Comparison of ENCODE assay signal across 9 cellular contexts in genomic region chr16:85650864-85651811, GRCh38. TPM values are rescaled to one million over a fixed set of nuclear protein-coding genes. Genes with fewer than 3 reads are reported as not detected.
DNase-seq lines count a peak whose midpoint lies in the region; ATAC-seq and TF ChIP-seq lines count a peak whose summit lies in the region.
"Had no signal": no experiment of that assay in that cellular context is flagged by ENCODE, and none has a peak within 500 bp of the region (broad histone marks: within the 10 kb centered on the region; RNA-seq: fewer than 3 reads in every experiment).

No MANE protein-coding gene starts in this region.

- H3K27ac Mint-ChIP-seq in naive thymus-derived CD4-positive, alpha-beta T cell = no peak overlapping the region

- CTCF ChIA-PET in naive thymus-derived CD4-positive, alpha-beta T cell (lab: Charles Lee) = no interaction called here

- peaks cover 0 to 5% (median 0%) of the 10 kb centered on the region in 5 donors for H3K36me3 Mint-ChIP-seq in naive thymus-derived CD4-positive, alpha-beta T cell

- WGBS in stomach, 5 donors = 33 to 55% (median 46%) methylated on average over 23 to 41 of the region's 43 CpGs

- DNase-seq in DMS79 treated with DMSO at 0.1 percent for 48 hours (lab: John Stamatoyannopoulos, UW) (peak; percentile 22), DMS79 (lab: John Stamatoyannopoulos, UW) (no peak), SW480 (ENCODE audit: low spot score) (peak; percentile 46), hippocampal formation (lab: John Stamatoyannopoulos, UW) (peak; percentile 41 to 77), stomach (peak; percentile 66), MG63 (no peak)
- no peak for DNase-seq in naive thymus-derived CD4-positive, alpha-beta T cell
- DNase-seq: T-helper 1 cell had no signal

- no peak for TF ChIP-seq CTCF in stomach (IDR thresholded peaks at IDR 0.05)

- H3K4me3 ChIP-seq in stomach (no peak overlapping the region), MG63 (no peak overlapping the region)
- no peak overlapping the region for H3K4me3 ChIP-seq in naive thymus-derived CD4-positive, alpha-beta T cell (ENCODE audit: low read length)

- H3K36me3 ChIP-seq in stomach (peaks cover 35 to 59% (median 58%) of the 10 kb centered on the region in 4 donors), MG63 (peaks cover 10% of the 10 kb centered on the region)
- peaks cover 0 to 17% (median 0%) of the 10 kb centered on the region in 3 experiments for H3K36me3 ChIP-seq in naive thymus-derived CD4-positive, alpha-beta T cell (ENCODE audit: control insufficient read depth in 2 of 3, insufficient read depth in 3 of 3, low read length in 3 of 3)

- no peak for TF ChIP-seq EP300 in stomach (IDR thresholded peaks at IDR 0.05)

- TF ChIP-seq POLR2A in stomach (IDR thresholded peaks at IDR 0.05) = no peak

- H3K27me3 Mint-ChIP-seq in naive thymus-derived CD4-positive, alpha-beta T cell = no peaks in the 10 kb centered on the region

- peaks cover 0 to 7% (median 0%) of the 10 kb centered on the region in 7 donors for H3K4me1 Mint-ChIP-seq in naive thymus-derived CD4-positive, alpha-beta T cell

- no peaks in the 10 kb centered on the region for H3K9me3 Mint-ChIP-seq in naive thymus-derived CD4-positive, alpha-beta T cell

- peak overlapping the region; percentile 16 to 86 (median 79) for H3K27ac ChIP-seq in stomach
- no peak overlapping the region for H3K27ac ChIP-seq in naive thymus-derived CD4-positive, alpha-beta T cell (ENCODE audit: low read depth, low read length)

- H3K27me3 ChIP-seq in stomach (no peaks in the 10 kb centered on the region), MG63 (no peaks in the 10 kb centered on the region)
- H3K27me3 ChIP-seq in naive thymus-derived CD4-positive, alpha-beta T cell (ENCODE audit: control insufficient read depth in 2 of 2, insufficient read depth in 2 of 2, low read length in 2 of 2) = no peaks in the 10 kb centered on the region

- H3K9me3 ChIP-seq in stomach = no peaks in the 10 kb centered on the region
- no peaks in the 10 kb centered on the region for H3K9me3 ChIP-seq in naive thymus-derived CD4-positive, alpha-beta T cell (ENCODE audit: control insufficient read depth in 2 of 3, low read length in 3 of 3)
- H3K9me3 ChIP-seq in MG63 = no peaks in the 10 kb centered on the region

- H3K4me1 ChIP-seq in stomach = peaks cover 28 to 66% (median 49%) of the 10 kb centered on the region in 4 donors
- H3K4me1 ChIP-seq in naive thymus-derived CD4-positive, alpha-beta T cell (ENCODE audit: control insufficient read depth in 2 of 2, insufficient read depth in 2 of 2, low read length in 2 of 2) = no peaks in the 10 kb centered on the region

- no peak for ATAC-seq in naive thymus-derived CD4-positive, alpha-beta T cell
- no peak for ATAC-seq in GM18907 (IDR thresholded peaks at IDR 0.05; ENCODE audit: unreplicated experiment)

- H3K4me3 Mint-ChIP-seq in naive thymus-derived CD4-positive, alpha-beta T cell = peak overlapping the region in 1 of 10 donors; percentile 41

- intact Hi-C loops in stomach (cut with DNase I; ENCODE audit: low total_unique reads) = no loop called here
- intact Hi-C loops in naive thymus-derived CD4-positive, alpha-beta T cell (cut with micrococcal nuclease) = no loop called here

- POLR2A ChIA-PET in naive thymus-derived CD4-positive, alpha-beta T cell (lab: Charles Lee) = no interaction called here

RNA-seq across cellular contexts. Expression of gene GINS2, which starts 37.6 kb away (rescaled TPM):
- total RNA-seq in stomach = 1 to 10 TPM in 3 of 5 donors, under 1 TPM in 1, not detected in 1; 0.87 to 2.0 (median 1.9) TPM
- polyA plus RNA-seq in stomach = 1 to 10 TPM; 1.5 to 3.6 (median 2.9) TPM
- 10 to 100 TPM in 1 of 5 experiments, 1 to 10 TPM in 4; 1.0 to 43.6 (median 1.9) TPM for total RNA-seq in naive thymus-derived CD4-positive, alpha-beta T cell
- 1 to 10 TPM; 1.3 to 2.1 TPM for polyA plus RNA-seq in naive thymus-derived CD4-positive, alpha-beta T cell
- total RNA-seq in MG63 (2014; rRNA removed; shearing (Covaris generic); ENCODE audit: low replicate concordance) = 12.8 and 19.2 TPM in 2 replicates

RNA-seq across cellular contexts. Expression of gene GSE1, which starts 38.0 kb away (rescaled TPM):
- total RNA-seq in stomach = 100 to 1,000 TPM in 4 of 5 donors, 10 to 100 TPM in 1; 58.2 to 294 (median 141) TPM
- polyA plus RNA-seq in stomach = 10 to 100 TPM; 11.8 to 21.1 (median 12.9) TPM
- 10 to 100 TPM in 4 of 5 experiments, 1 to 10 TPM in 1; 8.7 to 69.2 (median 33.3) TPM for total RNA-seq in naive thymus-derived CD4-positive, alpha-beta T cell
- under 1 TPM; 0.18 to 0.37 TPM for polyA plus RNA-seq in naive thymus-derived CD4-positive, alpha-beta T cell
- total RNA-seq in MG63 (2014; rRNA removed; shearing (Covaris generic); ENCODE audit: low replicate concordance) = 9.3 and 19.1 TPM in 2 replicates

Comparison
In these comparisons a context has a peak if more than half of its experiments do, and no peak if none do; other contexts are left out.
1. DNase-seq: peak in DMS79 treated with DMSO at 0.1 percent for 48 hours (single experiment), SW480 (single experiment), hippocampal formation (2 of 2) and stomach (single experiment); none in DMS79 (single experiment), naive thymus-derived CD4-positive, alpha-beta T cell (0 of 9) and MG63 (single experiment).